Comparison of ENCODE assay signal across 8 cellular contexts in genomic region chr4:53365121-53365485, GRCh38. TPM values are rescaled to one million over a fixed set of nuclear protein-coding genes. Genes with fewer than 3 reads are reported as not detected.
DNase-seq lines count a peak whose midpoint lies in the region; ATAC-seq and TF ChIP-seq lines count a peak whose summit lies in the region.

No MANE protein-coding gene starts in this region.

- POLR2A ChIA-PET in activated B cell treated with CpG ODN at 0.5 μM for 24 hours (lab: Charles Lee): interaction anchor here (1.9 kb wide), 1 partner anchor 13 kb away, joined by 19 read pairs; the partner anchor contains the start of gene FIP1L1

- TF ChIP-seq CTCF in activated B cell treated with CpG ODN at 0.5 μM for 24 hours (IDR thresholded peaks at IDR 0.05) (no peak), glutamatergic neuron (IDR thresholded peaks at IDR 0.05; ENCODE audit: partially characterized antibody, unreplicated experiment) (no peak), progenitor cell of endocrine pancreas (IDR thresholded peaks at IDR 0.05; ENCODE audit: unreplicated experiment) (no peak), GM20000 (IDR thresholded peaks at IDR 0.05; ENCODE audit: extremely low read depth, missing control alignments) (no peak)

- H3K27me3 ChIP-seq in CD4-positive, CD25-positive, alpha-beta regulatory T cell (ENCODE audit: control insufficient read depth, insufficient read depth, low read length): peaks cover 15% of the 10 kb centered on the region

- H3K27me3 Mint-ChIP-seq in CD4-positive, CD25-positive, alpha-beta regulatory T cell: peaks cover 22% of the 10 kb centered on the region
- peaks cover 9% of the 10 kb centered on the region for H3K27me3 Mint-ChIP-seq in activated B cell treated with CpG ODN at 0.5 μM for 24 hours
- H3K27me3 Mint-ChIP-seq in glutamatergic neuron (ENCODE audit: unreplicated experiment): peaks cover 9% of the 10 kb centered on the region
- H3K27me3 Mint-ChIP-seq in progenitor cell of endocrine pancreas: peaks cover 26% of the 10 kb centered on the region

- peak in 2 of 3 donors; percentile 3 to 40 for DNase-seq in CD4-positive, CD25-positive, alpha-beta regulatory T cell
- DNase-seq in activated B cell treated with CpG ODN at 0.5 μM for 24 hours (no peak), glutamatergic neuron (no peak), progenitor cell of endocrine pancreas (ENCODE audit: low spot score, unreplicated experiment) (no peak), GM20000 (ENCODE audit: low spot score) (no peak), cortex of kidney (lab: John Stamatoyannopoulos, UW) (no peak)

- peak overlapping the region; percentile 84 for H3K27ac ChIP-seq in CD4-positive, CD25-positive, alpha-beta regulatory T cell (ENCODE audit: insufficient read depth, low read length, poor library complexity, severe bottlenecking)
- H3K27ac ChIP-seq in KOPT-K1 (ENCODE audit: low read depth, low read length, poor library complexity, severe bottlenecking): peak overlapping the region; percentile 69

- ATAC-seq in CD4-positive, CD25-positive, alpha-beta regulatory T cell (ENCODE audit: low read depth in 2 of 2): peak in 1 of 2 donors; percentile 6
- peak; percentile 19 for ATAC-seq in GM21381 (IDR thresholded peaks at IDR 0.05; ENCODE audit: unreplicated experiment)
- no peak for ATAC-seq in activated B cell treated with CpG ODN at 0.5 μM for 24 hours (ENCODE audit: low read depth)

- no peaks in the 10 kb centered on the region for H3K9me3 Mint-ChIP-seq in CD4-positive, CD25-positive, alpha-beta regulatory T cell
- H3K9me3 Mint-ChIP-seq in activated B cell treated with CpG ODN at 0.5 μM for 24 hours (no peaks in the 10 kb centered on the region), glutamatergic neuron (ENCODE audit: unreplicated experiment) (peaks cover 4% of the 10 kb centered on the region), progenitor cell of endocrine pancreas (ENCODE audit: low read depth) (no peaks in the 10 kb centered on the region)

- peaks cover 22 to 61% (median 44%) of the 10 kb centered on the region in 4 donors for H3K4me1 Mint-ChIP-seq in CD4-positive, CD25-positive, alpha-beta regulatory T cell
- H3K4me1 Mint-ChIP-seq in activated B cell treated with CpG ODN at 0.5 μM for 24 hours: peaks cover 55% of the 10 kb centered on the region
- peaks cover 3% of the 10 kb centered on the region for H3K4me1 Mint-ChIP-seq in glutamatergic neuron (ENCODE audit: low read depth, unreplicated experiment)
- peaks cover 16% of the 10 kb centered on the region for H3K4me1 Mint-ChIP-seq in progenitor cell of endocrine pancreas (ENCODE audit: low read depth)

- H3K36me3 ChIP-seq in CD4-positive, CD25-positive, alpha-beta regulatory T cell (ENCODE audit: control insufficient read depth, insufficient read depth, low read length): no peaks in the 10 kb centered on the region
- peaks cover 12% of the 10 kb centered on the region for H3K36me3 ChIP-seq in KOPT-K1 (ENCODE audit: insufficient read depth, low read length)

- peak overlapping the region; percentile 93 to 98 (median 96) for H3K4me3 Mint-ChIP-seq in CD4-positive, CD25-positive, alpha-beta regulatory T cell
- H3K4me3 Mint-ChIP-seq in activated B cell treated with CpG ODN at 0.5 μM for 24 hours (peak overlapping the region; percentile 95), glutamatergic neuron (ENCODE audit: unreplicated experiment) (peak overlapping the region; percentile 97), progenitor cell of endocrine pancreas (ENCODE audit: low read depth) (peak overlapping the region; percentile 89)

- peak overlapping the region; percentile 95 for H3K4me3 ChIP-seq in CD4-positive, CD25-positive, alpha-beta regulatory T cell (ENCODE audit: low read depth, low read length)

- H3K9me3 ChIP-seq in CD4-positive, CD25-positive, alpha-beta regulatory T cell (ENCODE audit: control insufficient read depth in 2 of 2, low read length in 2 of 2): no peaks in the 10 kb centered on the region
- no peaks in the 10 kb centered on the region for H3K9me3 ChIP-seq in KOPT-K1 (ENCODE audit: insufficient read depth, low read length, poor library complexity, severe bottlenecking)

- peaks cover 34% of the 10 kb centered on the region for H3K4me1 ChIP-seq in CD4-positive, CD25-positive, alpha-beta regulatory T cell (ENCODE audit: control insufficient read depth, insufficient read depth, low read length, poor library complexity, severe bottlenecking)

- H3K27ac Mint-ChIP-seq in CD4-positive, CD25-positive, alpha-beta regulatory T cell: peak overlapping the region; percentile 93 to 99 (median 98)
- H3K27ac Mint-ChIP-seq in activated B cell treated with CpG ODN at 0.5 μM for 24 hours: peak overlapping the region; percentile 93
- H3K27ac Mint-ChIP-seq in glutamatergic neuron (ENCODE audit: unreplicated experiment): peak overlapping the region; percentile 2
- H3K27ac Mint-ChIP-seq in progenitor cell of endocrine pancreas: peak overlapping the region; percentile 89

- CTCF ChIA-PET in activated B cell treated with CpG ODN at 0.5 μM for 24 hours (lab: Charles Lee): no interaction called here

- intact Hi-C loops in activated B cell treated with CpG ODN at 0.5 μM for 24 hours (cut with micrococcal nuclease): loop anchor here (5.0 to 10.0 kb wide), 2 partner anchors 382 to 500 kb away; partner anchors contain the start of gene RASL11B

- no peaks in the 10 kb centered on the region for H3K36me3 Mint-ChIP-seq in CD4-positive, CD25-positive, alpha-beta regulatory T cell
- H3K36me3 Mint-ChIP-seq in activated B cell treated with CpG ODN at 0.5 μM for 24 hours (ENCODE audit: low read depth) (peaks cover 15% of the 10 kb centered on the region), glutamatergic neuron (ENCODE audit: unreplicated experiment) (no peaks in the 10 kb centered on the region), progenitor cell of endocrine pancreas (ENCODE audit: insufficient read depth) (no peaks in the 10 kb centered on the region)

RNA-seq across cellular contexts. Expression of gene SCFD2, which starts 0.8 kb away (rescaled TPM):
- 23.9 TPM for total RNA-seq in CD4-positive, CD25-positive, alpha-beta regulatory T cell
- 10 to 100 TPM; 15.0 to 20.6 (median 15.7) TPM for polyA plus RNA-seq in CD4-positive, CD25-positive, alpha-beta regulatory T cell
- total RNA-seq in activated B cell treated with CpG ODN at 0.5 μM for 24 hours: 36.1 and 46.6 TPM in 2 replicates
- 17.2 TPM for total RNA-seq in glutamatergic neuron (ENCODE audit: unreplicated experiment)
- 11.8 and 12.5 TPM in 2 replicates for total RNA-seq in progenitor cell of endocrine pancreas

RNA-seq across cellular contexts. Expression of gene FIP1L1, which starts 12.3 kb away (rescaled TPM):
- total RNA-seq in CD4-positive, CD25-positive, alpha-beta regulatory T cell: 78.1 TPM
- polyA plus RNA-seq in CD4-positive, CD25-positive, alpha-beta regulatory T cell: 10 to 100 TPM; 68.7 to 77.8 (median 69.9) TPM
- 72.7 and 80.1 TPM in 2 replicates for total RNA-seq in activated B cell treated with CpG ODN at 0.5 μM for 24 hours
- total RNA-seq in glutamatergic neuron (ENCODE audit: unreplicated experiment): 56.8 TPM
- 71.6 and 84.2 TPM in 2 replicates for total RNA-seq in progenitor cell of endocrine pancreas

Comparison
In these comparisons a context has a peak if more than half of its experiments do, and no peak if none do; other contexts are left out.
1. DNase-seq: peak in CD4-positive, CD25-positive, alpha-beta regulatory T cell (2 of 3); none in activated B cell treated with CpG ODN at 0.5 μM for 24 hours (single experiment), glutamatergic neuron (single experiment), progenitor cell of endocrine pancreas (single experiment), GM20000 (single experiment) and cortex of kidney (single experiment).
2. H3K27ac Mint-ChIP-seq: peak in every context shown above with its lines; median percentile 98 in CD4-positive, CD25-positive, alpha-beta regulatory T cell; 93 in activated B cell treated with CpG ODN at 0.5 μM for 24 hours; 89 in progenitor cell of endocrine pancreas; 2 in glutamatergic neuron.
3. Peak in every context shown above with its lines, with median percentiles within 50 percentile points of each other: H3K4me3 Mint-ChIP-seq.